In genomic region chr1:16162163-16162822, GRCh38 we compare ENCODE assay signal across 9 cellular contexts. TPM values are rescaled to one million over a fixed set of nuclear protein-coding genes. Genes with fewer than 3 reads are reported as not detected.
A peak's percentile ranks its signal among the peaks of the same experiment; 100 is the strongest.
DNase-seq lines count a peak whose midpoint lies in the region; ATAC-seq and TF ChIP-seq lines count a peak whose summit lies in the region.
"Had no signal": no experiment of that assay in that cellular context is flagged by ENCODE, and none has a peak within 500 bp of the region (broad histone marks: within the 10 kb centered on the region; RNA-seq: fewer than 3 reads in every experiment).

No MANE protein-coding gene starts in this region.

- DNase-seq in HT-29 (ENCODE audit: low spot score) (peak; percentile 85), germinal center (ENCODE audit: low spot score) (peak; percentile 36), NCI-H82 (lab: John Stamatoyannopoulos, UW) (no peak), SK-N-DZ (ENCODE audit: low spot score) (no peak), NCI-H1436 (lab: John Stamatoyannopoulos, UW) (no peak), dorsolateral prefrontal cortex (no peak)
- DNase-seq in activated CD8-positive, alpha-beta T cell treated with anti-CD3 and anti-CD28 coated beads for 36 hours = peak; percentile 72
- DNase-seq in stimulated activated CD4-positive, alpha-beta T cell treated with anti-CD3 and anti-CD28 coated beads, Interleukin-4, amount 100 ng/mL, for 1 hour = peak; percentile 54
- DNase-seq: DMS79 had no signal

- H3K36me3 Mint-ChIP-seq in activated CD8-positive, alpha-beta T cell treated with anti-CD3 and anti-CD28 coated beads for 36 hours (ENCODE audit: low read depth) = no peaks in the 10 kb centered on the region

- peaks cover 45% of the 10 kb centered on the region for H3K4me1 Mint-ChIP-seq in activated CD8-positive, alpha-beta T cell treated with anti-CD3 and anti-CD28 coated beads for 36 hours (ENCODE audit: low read depth)

- peak; percentile 55 for ATAC-seq in activated CD8-positive, alpha-beta T cell treated with anti-CD3 and anti-CD28 coated beads for 36 hours

- H3K27me3 ChIP-seq in dorsolateral prefrontal cortex = peaks cover 0 to 4% (median 0%) of the 10 kb centered on the region in 45 donors

- H3K9me3 Mint-ChIP-seq in activated CD8-positive, alpha-beta T cell treated with anti-CD3 and anti-CD28 coated beads for 36 hours = no peaks in the 10 kb centered on the region

- H3K27ac Mint-ChIP-seq in activated CD8-positive, alpha-beta T cell treated with anti-CD3 and anti-CD28 coated beads for 36 hours = no peak overlapping the region

- H3K27ac ChIP-seq in dorsolateral prefrontal cortex = no peak overlapping the region

- POLR2A ChIA-PET in activated CD8-positive, alpha-beta T cell treated with anti-CD3 and anti-CD28 coated beads for 36 hours (lab: Charles Lee) = interaction anchor here (0.6 kb wide), 1 partner anchor 47 kb away, joined by 4 read pairs; no protein-coding TSS in a partner anchor

- H3K27me3 Mint-ChIP-seq in activated CD8-positive, alpha-beta T cell treated with anti-CD3 and anti-CD28 coated beads for 36 hours = no peaks in the 10 kb centered on the region

- intact Hi-C loops in activated CD8-positive, alpha-beta T cell treated with anti-CD3 and anti-CD28 coated beads for 36 hours (cut with micrococcal nuclease) = no loop called here
- intact Hi-C loops in dorsolateral prefrontal cortex (cut with DNase I) = no loop called here

- no peak for TF ChIP-seq CTCF in activated CD8-positive, alpha-beta T cell treated with anti-CD3 and anti-CD28 coated beads for 36 hours (IDR thresholded peaks at IDR 0.05)
- no peak for TF ChIP-seq CTCF in dorsolateral prefrontal cortex (IDR thresholded peaks at IDR 0.05 in 54 of 56, conservative IDR thresholded peaks at IDR 0.05 in 2 of 56; ENCODE audit: low read depth in 1 of 56, partially characterized antibody in 56 of 56)

- H3K4me3 Mint-ChIP-seq in activated CD8-positive, alpha-beta T cell treated with anti-CD3 and anti-CD28 coated beads for 36 hours = peak overlapping the region; percentile 49

- H3K4me3 ChIP-seq in dorsolateral prefrontal cortex = no peak overlapping the region

- CTCF ChIA-PET in activated CD8-positive, alpha-beta T cell treated with anti-CD3 and anti-CD28 coated beads for 36 hours (lab: Charles Lee) = interaction anchor here (0.8 to 4.2 kb wide), 5 partner anchors 15 to 90 kb away, joined by 4 to 19 read pairs (median 4); partner anchors contain the start of gene FAM131C

RNA-seq across cellular contexts. Expression of gene EPHA2, which starts 6.4 kb away (rescaled TPM):
- total RNA-seq in HT-29 (2014; rRNA removed; shearing (Covaris generic)) = 302 and 331 TPM in 2 replicates
- total RNA-seq in activated CD8-positive, alpha-beta T cell treated with anti-CD3 and anti-CD28 coated beads for 36 hours = not detected
- polyA plus RNA-seq in SK-N-DZ (2014; cell fraction: cytosol; rRNA removed) = 0.08 TPM in 1 of 2 replicates, not detected in the other
- 0.05 TPM in 1 of 2 replicates, not detected in the other for polyA plus RNA-seq in SK-N-DZ (2014; cell fraction: nucleus; rRNA removed)
- 10 to 100 TPM in 5 of 120 experiments, 1 to 10 TPM in 115; 1.4 to 14.6 (median 4.4) TPM for total RNA-seq in dorsolateral prefrontal cortex

RNA-seq across cellular contexts. Expression of gene ARHGEF19, which starts 50.2 kb away (rescaled TPM):
- total RNA-seq in HT-29 (2014; rRNA removed; shearing (Covaris generic)) = 15.8 and 15.9 TPM in 2 replicates
- 1 to 10 TPM; 5.7 to 7.4 TPM for total RNA-seq in activated CD8-positive, alpha-beta T cell treated with anti-CD3 and anti-CD28 coated beads for 36 hours
- polyA plus RNA-seq in SK-N-DZ (2014; cell fraction: cytosol; rRNA removed) = 9.4 and 19.9 TPM in 2 replicates
- polyA plus RNA-seq in SK-N-DZ (2014; cell fraction: nucleus; rRNA removed) = 41.7 and 43.1 TPM in 2 replicates
- total RNA-seq in dorsolateral prefrontal cortex = 1 to 10 TPM in 92 of 120 experiments, under 1 TPM in 28; 0.25 to 6.1 (median 1.6) TPM

Comparison
In these comparisons a context has a peak if more than half of its experiments do, and no peak if none do; other contexts are left out.
1. DNase-seq: peak in HT-29 (single experiment), activated CD8-positive, alpha-beta T cell treated with anti-CD3 and anti-CD28 coated beads for 36 hours (single experiment), germinal center (single experiment) and stimulated activated CD4-positive, alpha-beta T cell treated with anti-CD3 and anti-CD28 coated beads, Interleukin-4, amount 100 ng/mL, for 1 hour (single experiment); none in NCI-H82 (single experiment), SK-N-DZ (single experiment), NCI-H1436 (single experiment) and dorsolateral prefrontal cortex (0 of 10).
2. RNA of gene EPHA2, which starts 6.4 kb away (total RNA-seq): 302 to 331 TPM in HT-29; 1.4 to 14.6 TPM in dorsolateral prefrontal cortex and not detected in activated CD8-positive, alpha-beta T cell treated with anti-CD3 and anti-CD28 coated beads for 36 hours; every median in the first group is over 10 times any median in the second.